1 cellular context compared by ENCODE assay signal in genomic region chr5:180315762-180316212, GRCh38.
A peak's percentile ranks its signal among the peaks of the same experiment; 100 is the strongest.
TF ChIP-seq lines count a peak whose summit lies in the region.

No MANE protein-coding gene starts in this region.

TF ChIP-seq in K562, 482 proteins besides CTCF, POLR2A, EP300 and RAD21 (continues in another document):
- TF ChIP-seq TFE3 (CRISPR knock-in tag; IDR thresholded peaks at IDR 0.05) (no peak), ILF3 (IDR thresholded peaks at IDR 0.05; ENCODE audit: borderline replicate concordance) (no peak), CHD1 (IDR thresholded peaks at IDR 0.05; ENCODE audit: low read length) (no peak), ZNF263 (CRISPR knock-in tag; IDR thresholded peaks at IDR 0.05; ENCODE audit: borderline replicate concordance) (peak; percentile 85), PCBP1 (IDR thresholded peaks at IDR 0.05; ENCODE audit: low read depth, low read length, poor library complexity, severe bottlenecking) (no peak), HMGN3 (IDR thresholded peaks at IDR 0.05; ENCODE audit: borderline replicate concordance, extremely low read depth, insufficient read length, low read depth, low read length) (no peak), MCM7 (IDR thresholded peaks at IDR 0.05) (no peak), NFIC (IDR thresholded peaks at IDR 0.05) (peak; percentile 51), TEAD1 (CRISPR knock-in tag; IDR thresholded peaks at IDR 0.05) (no peak), HDAC8 (tag; IDR thresholded peaks at IDR 0.05) (no peak), TARDBP (IDR thresholded peaks at IDR 0.05) (no peak), ZBTB17 (CRISPR knock-in tag; IDR thresholded peaks at IDR 0.05) (no peak), KAT8 (IDR thresholded peaks at IDR 0.05; ENCODE audit: low read depth) (no peak), CGGBP1 (CRISPR knock-in tag; IDR thresholded peaks at IDR 0.05) (no peak), ZNF324 (CRISPR knock-in tag; IDR thresholded peaks at IDR 0.05) (no peak), EHMT2 (IDR thresholded peaks at IDR 0.05) (no peak), CTBP1 (IDR thresholded peaks at IDR 0.05; ENCODE audit: borderline replicate concordance) (0 out of 2 replicates have a peak, but pooled peaks have one; percentile 26), FOSL1 (tag; conservative IDR thresholded peaks at IDR 0.05) (no peak), NCOA6 (IDR thresholded peaks at IDR 0.05) (no peak), POLR2G (IDR thresholded peaks at IDR 0.05; ENCODE audit: low read depth, low read length) (no peak), CC2D1A (IDR thresholded peaks at IDR 0.05) (0 out of 2 replicates have a peak, but pooled peaks have one; percentile 16), KHSRP (IDR thresholded peaks at IDR 0.05) (no peak), FOXK1 (CRISPR knock-in tag; IDR thresholded peaks at IDR 0.05; ENCODE audit: borderline replicate concordance) (no peak), KLF16 (IDR thresholded peaks at IDR 0.05) (peak; percentile 43; the same call in 1 of the 2 replicates), ARNT (IDR thresholded peaks at IDR 0.05) (no peak), RAD51 (IDR thresholded peaks at IDR 0.05; ENCODE audit: borderline replicate concordance, low read depth) (peak; percentile 59; the same call in 1 of the 2 replicates), MAX (CRISPR knock-in tag; IDR thresholded peaks at IDR 0.05) (no peak), RB1 (IDR thresholded peaks at IDR 0.05; ENCODE audit: low read depth) (peak; percentile 51; the same call in 1 of the 2 replicates), STAG1 (CRISPR knock-in tag; IDR thresholded peaks at IDR 0.05; ENCODE audit: borderline replicate concordance) (peak; percentile 25; the same call in 1 of the 2 replicates), BHLHE40 (IDR thresholded peaks at IDR 0.05; ENCODE audit: low read length) (0 out of 2 replicates have a peak, but pooled peaks have one; percentile 23), MCM2 (IDR thresholded peaks at IDR 0.05; ENCODE audit: low read depth) (no peak), TFAP4 (CRISPR knock-in tag; IDR thresholded peaks at IDR 0.05; ENCODE audit: borderline replicate concordance) (no peak; the same call in 1 of the 2 replicates), ZNF76 (CRISPR knock-in tag; IDR thresholded peaks at IDR 0.05; ENCODE audit: borderline replicate concordance) (no peak), SREBF2 (CRISPR knock-in tag; IDR thresholded peaks at IDR 0.05) (no peak), CBX3 (IDR thresholded peaks at IDR 0.05; ENCODE audit: borderline replicate concordance in 1 of 2, low read length in 2 of 2) (0 out of 3 replicates have a peak, but pooled peaks of 1 of the 2 experiments have one; percentile 51), USF2 (CRISPR knock-in tag; IDR thresholded peaks at IDR 0.05) (peak; percentile 74), SMC3 (conservative IDR thresholded peaks at IDR 0.05; ENCODE audit: insufficient read depth, low read depth, low read length) (peak; percentile 62; the same call in 1 of the 2 replicates), SMAD2 (IDR thresholded peaks at IDR 0.05; ENCODE audit: low read depth, low read length) (no peak), USF1 (CRISPR knock-in tag; IDR thresholded peaks at IDR 0.05) (peak; percentile 81), ELF1 (tag; IDR thresholded peaks at IDR 0.05) (no peak), PREB (CRISPR knock-in tag; IDR thresholded peaks at IDR 0.05) (no peak), SRSF7 (optimal IDR thresholded peaks at IDR 0.05; ENCODE audit: low read depth, low read length) (no peak), CCAR2 (IDR thresholded peaks at IDR 0.05; ENCODE audit: low read depth, low read length) (no peak)
- TF ChIP-seq, protein P1, sequence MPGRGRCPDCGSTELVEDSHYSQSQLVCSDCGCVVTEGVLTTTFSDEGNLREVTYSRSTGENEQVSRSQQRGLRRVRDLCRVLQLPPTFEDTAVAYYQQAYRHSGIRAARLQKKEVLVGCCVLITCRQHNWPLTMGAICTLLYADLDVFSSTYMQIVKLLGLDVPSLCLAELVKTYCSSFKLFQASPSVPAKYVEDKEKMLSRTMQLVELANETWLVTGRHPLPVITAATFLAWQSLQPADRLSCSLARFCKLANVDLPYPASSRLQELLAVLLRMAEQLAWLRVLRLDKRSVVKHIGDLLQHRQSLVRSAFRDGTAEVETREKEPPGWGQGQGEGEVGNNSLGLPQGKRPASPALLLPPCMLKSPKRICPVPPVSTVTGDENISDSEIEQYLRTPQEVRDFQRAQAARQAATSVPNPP (IDR thresholded peaks at IDR 0.05; ENCODE audit: borderline replicate concordance, insufficient read depth, insufficient read length): no peak
- TF ChIP-seq, protein P2, sequence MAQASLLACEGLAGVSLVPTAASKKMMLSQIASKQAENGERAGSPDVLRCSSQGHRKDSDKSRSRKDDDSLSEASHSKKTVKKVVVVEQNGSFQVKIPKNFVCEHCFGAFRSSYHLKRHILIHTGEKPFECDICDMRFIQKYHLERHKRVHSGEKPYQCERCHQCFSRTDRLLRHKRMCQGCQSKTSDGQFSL (CRISPR knock-in tag; IDR thresholded peaks at IDR 0.05): 0 out of 2 replicates have a peak, but pooled peaks have one; percentile 14
- TF ChIP-seq, protein P2 (tag; IDR thresholded peaks at IDR 0.05): no peak
- TF ChIP-seq, protein P3, sequence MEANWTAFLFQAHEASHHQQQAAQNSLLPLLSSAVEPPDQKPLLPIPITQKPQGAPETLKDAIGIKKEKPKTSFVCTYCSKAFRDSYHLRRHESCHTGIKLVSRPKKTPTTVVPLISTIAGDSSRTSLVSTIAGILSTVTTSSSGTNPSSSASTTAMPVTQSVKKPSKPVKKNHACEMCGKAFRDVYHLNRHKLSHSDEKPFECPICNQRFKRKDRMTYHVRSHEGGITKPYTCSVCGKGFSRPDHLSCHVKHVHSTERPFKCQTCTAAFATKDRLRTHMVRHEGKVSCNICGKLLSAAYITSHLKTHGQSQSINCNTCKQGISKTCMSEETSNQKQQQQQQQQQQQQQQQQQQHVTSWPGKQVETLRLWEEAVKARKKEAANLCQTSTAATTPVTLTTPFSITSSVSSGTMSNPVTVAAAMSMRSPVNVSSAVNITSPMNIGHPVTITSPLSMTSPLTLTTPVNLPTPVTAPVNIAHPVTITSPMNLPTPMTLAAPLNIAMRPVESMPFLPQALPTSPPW (CRISPR knock-in tag; IDR thresholded peaks at IDR 0.05): no peak
- TF ChIP-seq, protein P4, sequence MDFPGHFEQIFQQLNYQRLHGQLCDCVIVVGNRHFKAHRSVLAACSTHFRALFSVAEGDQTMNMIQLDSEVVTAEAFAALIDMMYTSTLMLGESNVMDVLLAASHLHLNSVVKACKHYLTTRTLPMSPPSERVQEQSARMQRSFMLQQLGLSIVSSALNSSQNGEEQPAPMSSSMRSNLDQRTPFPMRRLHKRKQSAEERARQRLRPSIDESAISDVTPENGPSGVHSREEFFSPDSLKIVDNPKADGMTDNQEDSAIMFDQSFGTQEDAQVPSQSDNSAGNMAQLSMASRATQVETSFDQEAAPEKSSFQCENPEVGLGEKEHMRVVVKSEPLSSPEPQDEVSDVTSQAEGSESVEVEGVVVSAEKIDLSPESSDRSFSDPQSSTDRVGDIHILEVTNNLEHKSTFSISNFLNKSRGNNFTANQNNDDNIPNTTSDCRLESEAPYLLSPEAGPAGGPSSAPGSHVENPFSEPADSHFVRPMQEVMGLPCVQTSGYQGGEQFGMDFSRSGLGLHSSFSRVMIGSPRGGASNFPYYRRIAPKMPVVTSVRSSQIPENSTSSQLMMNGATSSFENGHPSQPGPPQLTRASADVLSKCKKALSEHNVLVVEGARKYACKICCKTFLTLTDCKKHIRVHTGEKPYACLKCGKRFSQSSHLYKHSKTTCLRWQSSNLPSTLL (IDR thresholded peaks at IDR 0.05): no peak
- TF ChIP-seq, protein P5, sequence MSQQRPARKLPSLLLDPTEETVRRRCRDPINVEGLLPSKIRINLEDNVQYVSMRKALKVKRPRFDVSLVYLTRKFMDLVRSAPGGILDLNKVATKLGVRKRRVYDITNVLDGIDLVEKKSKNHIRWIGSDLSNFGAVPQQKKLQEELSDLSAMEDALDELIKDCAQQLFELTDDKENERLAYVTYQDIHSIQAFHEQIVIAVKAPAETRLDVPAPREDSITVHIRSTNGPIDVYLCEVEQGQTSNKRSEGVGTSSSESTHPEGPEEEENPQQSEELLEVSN (IDR thresholded peaks at IDR 0.05; ENCODE audit: borderline replicate concordance in 1 of 2, extremely low read depth in 1 of 2, insufficient read depth in 1 of 2, insufficient read length in 1 of 2, low read depth in 1 of 2, low read length in 1 of 2, poor library complexity in 1 of 2, severe bottlenecking in 1 of 2): peak in 1 of 2 experiments; percentile 15
- TF ChIP-seq, protein P6, sequence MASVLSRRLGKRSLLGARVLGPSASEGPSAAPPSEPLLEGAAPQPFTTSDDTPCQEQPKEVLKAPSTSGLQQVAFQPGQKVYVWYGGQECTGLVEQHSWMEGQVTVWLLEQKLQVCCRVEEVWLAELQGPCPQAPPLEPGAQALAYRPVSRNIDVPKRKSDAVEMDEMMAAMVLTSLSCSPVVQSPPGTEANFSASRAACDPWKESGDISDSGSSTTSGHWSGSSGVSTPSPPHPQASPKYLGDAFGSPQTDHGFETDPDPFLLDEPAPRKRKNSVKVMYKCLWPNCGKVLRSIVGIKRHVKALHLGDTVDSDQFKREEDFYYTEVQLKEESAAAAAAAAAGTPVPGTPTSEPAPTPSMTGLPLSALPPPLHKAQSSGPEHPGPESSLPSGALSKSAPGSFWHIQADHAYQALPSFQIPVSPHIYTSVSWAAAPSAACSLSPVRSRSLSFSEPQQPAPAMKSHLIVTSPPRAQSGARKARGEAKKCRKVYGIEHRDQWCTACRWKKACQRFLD (CRISPR knock-in tag; IDR thresholded peaks at IDR 0.05): no peak
- TF ChIP-seq, protein P7, sequence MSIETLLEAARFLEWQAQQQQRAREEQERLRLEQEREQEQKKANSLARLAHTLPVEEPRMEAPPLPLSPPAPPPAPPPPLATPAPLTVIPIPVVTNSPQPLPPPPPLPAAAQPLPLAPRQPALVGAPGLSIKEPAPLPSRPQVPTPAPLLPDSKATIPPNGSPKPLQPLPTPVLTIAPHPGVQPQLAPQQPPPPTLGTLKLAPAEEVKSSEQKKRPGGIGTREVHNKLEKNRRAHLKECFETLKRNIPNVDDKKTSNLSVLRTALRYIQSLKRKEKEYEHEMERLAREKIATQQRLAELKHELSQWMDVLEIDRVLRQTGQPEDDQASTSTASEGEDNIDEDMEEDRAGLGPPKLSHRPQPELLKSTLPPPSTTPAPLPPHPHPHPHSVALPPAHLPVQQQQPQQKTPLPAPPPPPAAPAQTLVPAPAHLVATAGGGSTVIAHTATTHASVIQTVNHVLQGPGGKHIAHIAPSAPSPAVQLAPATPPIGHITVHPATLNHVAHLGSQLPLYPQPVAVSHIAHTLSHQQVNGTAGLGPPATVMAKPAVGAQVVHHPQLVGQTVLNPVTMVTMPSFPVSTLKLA (conservative IDR thresholded peaks at IDR 0.05): 0 out of 4 replicates have a peak, but pooled peaks of 1 of the 2 experiments have one; percentile 17
